1 cellular context compared by ENCODE assay signal in the genomic region with DNA sequence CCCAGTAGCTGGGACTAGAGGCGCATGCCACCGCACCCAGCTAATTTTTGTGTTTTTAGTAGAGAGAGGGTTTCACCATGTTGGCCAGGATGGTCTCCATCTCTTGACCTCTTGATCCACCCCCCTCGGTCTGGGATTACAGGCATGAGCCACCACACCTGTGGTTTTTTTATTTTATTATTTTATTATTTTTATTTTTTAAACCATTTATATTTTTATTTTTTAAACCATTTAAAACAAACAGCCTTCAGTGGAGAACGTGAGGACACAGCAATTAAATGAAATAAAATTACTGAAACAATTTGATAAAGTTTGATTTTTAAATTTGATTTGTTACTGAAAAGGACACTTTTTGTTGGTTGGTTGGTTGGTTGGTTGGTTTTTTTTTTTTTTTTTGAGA.
TF ChIP-seq lines count a peak whose summit lies in the region.

No MANE protein-coding gene starts in this region.

TF ChIP-seq in H1, 55 proteins besides CTCF, POLR2A, EP300 and RAD21 (continued from another document):
- TF ChIP-seq, protein P1, sequence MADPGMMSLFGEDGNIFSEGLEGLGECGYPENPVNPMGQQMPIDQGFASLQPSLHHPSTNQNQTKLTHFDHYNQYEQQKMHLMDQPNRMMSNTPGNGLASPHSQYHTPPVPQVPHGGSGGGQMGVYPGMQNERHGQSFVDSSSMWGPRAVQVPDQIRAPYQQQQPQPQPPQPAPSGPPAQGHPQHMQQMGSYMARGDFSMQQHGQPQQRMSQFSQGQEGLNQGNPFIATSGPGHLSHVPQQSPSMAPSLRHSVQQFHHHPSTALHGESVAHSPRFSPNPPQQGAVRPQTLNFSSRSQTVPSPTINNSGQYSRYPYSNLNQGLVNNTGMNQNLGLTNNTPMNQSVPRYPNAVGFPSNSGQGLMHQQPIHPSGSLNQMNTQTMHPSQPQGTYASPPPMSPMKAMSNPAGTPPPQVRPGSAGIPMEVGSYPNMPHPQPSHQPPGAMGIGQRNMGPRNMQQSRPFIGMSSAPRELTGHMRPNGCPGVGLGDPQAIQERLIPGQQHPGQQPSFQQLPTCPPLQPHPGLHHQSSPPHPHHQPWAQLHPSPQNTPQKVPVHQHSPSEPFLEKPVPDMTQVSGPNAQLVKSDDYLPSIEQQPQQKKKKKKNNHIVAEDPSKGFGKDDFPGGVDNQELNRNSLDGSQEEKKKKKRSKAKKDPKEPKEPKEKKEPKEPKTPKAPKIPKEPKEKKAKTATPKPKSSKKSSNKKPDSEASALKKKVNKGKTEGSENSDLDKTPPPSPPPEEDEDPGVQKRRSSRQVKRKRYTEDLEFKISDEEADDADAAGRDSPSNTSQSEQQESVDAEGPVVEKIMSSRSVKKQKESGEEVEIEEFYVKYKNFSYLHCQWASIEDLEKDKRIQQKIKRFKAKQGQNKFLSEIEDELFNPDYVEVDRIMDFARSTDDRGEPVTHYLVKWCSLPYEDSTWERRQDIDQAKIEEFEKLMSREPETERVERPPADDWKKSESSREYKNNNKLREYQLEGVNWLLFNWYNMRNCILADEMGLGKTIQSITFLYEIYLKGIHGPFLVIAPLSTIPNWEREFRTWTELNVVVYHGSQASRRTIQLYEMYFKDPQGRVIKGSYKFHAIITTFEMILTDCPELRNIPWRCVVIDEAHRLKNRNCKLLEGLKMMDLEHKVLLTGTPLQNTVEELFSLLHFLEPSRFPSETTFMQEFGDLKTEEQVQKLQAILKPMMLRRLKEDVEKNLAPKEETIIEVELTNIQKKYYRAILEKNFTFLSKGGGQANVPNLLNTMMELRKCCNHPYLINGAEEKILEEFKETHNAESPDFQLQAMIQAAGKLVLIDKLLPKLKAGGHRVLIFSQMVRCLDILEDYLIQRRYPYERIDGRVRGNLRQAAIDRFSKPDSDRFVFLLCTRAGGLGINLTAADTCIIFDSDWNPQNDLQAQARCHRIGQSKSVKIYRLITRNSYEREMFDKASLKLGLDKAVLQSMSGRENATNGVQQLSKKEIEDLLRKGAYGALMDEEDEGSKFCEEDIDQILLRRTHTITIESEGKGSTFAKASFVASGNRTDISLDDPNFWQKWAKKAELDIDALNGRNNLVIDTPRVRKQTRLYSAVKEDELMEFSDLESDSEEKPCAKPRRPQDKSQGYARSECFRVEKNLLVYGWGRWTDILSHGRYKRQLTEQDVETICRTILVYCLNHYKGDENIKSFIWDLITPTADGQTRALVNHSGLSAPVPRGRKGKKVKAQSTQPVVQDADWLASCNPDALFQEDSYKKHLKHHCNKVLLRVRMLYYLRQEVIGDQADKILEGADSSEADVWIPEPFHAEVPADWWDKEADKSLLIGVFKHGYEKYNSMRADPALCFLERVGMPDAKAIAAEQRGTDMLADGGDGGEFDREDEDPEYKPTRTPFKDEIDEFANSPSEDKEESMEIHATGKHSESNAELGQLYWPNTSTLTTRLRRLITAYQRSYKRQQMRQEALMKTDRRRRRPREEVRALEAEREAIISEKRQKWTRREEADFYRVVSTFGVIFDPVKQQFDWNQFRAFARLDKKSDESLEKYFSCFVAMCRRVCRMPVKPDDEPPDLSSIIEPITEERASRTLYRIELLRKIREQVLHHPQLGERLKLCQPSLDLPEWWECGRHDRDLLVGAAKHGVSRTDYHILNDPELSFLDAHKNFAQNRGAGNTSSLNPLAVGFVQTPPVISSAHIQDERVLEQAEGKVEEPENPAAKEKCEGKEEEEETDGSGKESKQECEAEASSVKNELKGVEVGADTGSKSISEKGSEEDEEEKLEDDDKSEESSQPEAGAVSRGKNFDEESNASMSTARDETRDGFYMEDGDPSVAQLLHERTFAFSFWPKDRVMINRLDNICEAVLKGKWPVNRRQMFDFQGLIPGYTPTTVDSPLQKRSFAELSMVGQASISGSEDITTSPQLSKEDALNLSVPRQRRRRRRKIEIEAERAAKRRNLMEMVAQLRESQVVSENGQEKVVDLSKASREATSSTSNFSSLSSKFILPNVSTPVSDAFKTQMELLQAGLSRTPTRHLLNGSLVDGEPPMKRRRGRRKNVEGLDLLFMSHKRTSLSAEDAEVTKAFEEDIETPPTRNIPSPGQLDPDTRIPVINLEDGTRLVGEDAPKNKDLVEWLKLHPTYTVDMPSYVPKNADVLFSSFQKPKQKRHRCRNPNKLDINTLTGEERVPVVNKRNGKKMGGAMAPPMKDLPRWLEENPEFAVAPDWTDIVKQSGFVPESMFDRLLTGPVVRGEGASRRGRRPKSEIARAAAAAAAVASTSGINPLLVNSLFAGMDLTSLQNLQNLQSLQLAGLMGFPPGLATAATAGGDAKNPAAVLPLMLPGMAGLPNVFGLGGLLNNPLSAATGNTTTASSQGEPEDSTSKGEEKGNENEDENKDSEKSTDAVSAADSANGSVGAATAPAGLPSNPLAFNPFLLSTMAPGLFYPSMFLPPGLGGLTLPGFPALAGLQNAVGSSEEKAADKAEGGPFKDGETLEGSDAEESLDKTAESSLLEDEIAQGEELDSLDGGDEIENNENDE (IDR thresholded peaks at IDR 0.05; ENCODE audit: insufficient replicate concordance, low read length), result no peak
- TF ChIP-seq GABPA (IDR thresholded peaks at IDR 0.05; ENCODE audit: borderline replicate concordance, insufficient read depth, low read length), result no peak
- TF ChIP-seq TAF7 (optimal IDR thresholded peaks at IDR 0.05; ENCODE audit: borderline replicate concordance, low read depth, low read length), result no peak
- TF ChIP-seq RBBP5 (IDR thresholded peaks at IDR 0.05; ENCODE audit: borderline replicate concordance, low read depth, low read length), result no peak
- TF ChIP-seq PHF8 (conservative IDR thresholded peaks at IDR 0.05; ENCODE audit: low read depth, low read length), result no peak
TF ChIP-seq in H1: peak in this region for 0.
